ENCODE assay signal across 3 cellular contexts in the genomic region with DNA sequence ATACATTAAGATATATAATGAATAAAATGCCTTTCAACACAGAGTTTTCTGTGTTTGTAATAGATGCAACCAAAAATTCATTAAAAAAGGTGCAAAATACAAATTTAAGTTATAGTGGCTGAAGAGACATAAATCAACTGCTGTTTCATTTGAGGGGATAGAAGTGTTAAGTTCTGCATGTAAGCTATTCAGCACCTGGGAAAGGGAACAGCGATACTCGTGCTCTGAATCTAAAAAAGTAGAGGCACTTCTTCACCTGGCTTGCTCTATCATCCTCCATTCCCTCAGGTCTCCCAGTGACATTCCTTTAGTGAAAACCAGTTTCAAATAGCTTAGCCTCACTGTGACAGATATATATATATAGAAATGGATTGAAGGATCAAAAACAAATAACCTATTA.
TF ChIP-seq lines count a peak whose summit lies in the region.

No MANE protein-coding gene starts in this region.

TF ChIP-seq in SK-N-SH, 30 proteins besides CTCF, POLR2A, EP300 and RAD21 (continued from another document):
- TF ChIP-seq, protein P1, sequence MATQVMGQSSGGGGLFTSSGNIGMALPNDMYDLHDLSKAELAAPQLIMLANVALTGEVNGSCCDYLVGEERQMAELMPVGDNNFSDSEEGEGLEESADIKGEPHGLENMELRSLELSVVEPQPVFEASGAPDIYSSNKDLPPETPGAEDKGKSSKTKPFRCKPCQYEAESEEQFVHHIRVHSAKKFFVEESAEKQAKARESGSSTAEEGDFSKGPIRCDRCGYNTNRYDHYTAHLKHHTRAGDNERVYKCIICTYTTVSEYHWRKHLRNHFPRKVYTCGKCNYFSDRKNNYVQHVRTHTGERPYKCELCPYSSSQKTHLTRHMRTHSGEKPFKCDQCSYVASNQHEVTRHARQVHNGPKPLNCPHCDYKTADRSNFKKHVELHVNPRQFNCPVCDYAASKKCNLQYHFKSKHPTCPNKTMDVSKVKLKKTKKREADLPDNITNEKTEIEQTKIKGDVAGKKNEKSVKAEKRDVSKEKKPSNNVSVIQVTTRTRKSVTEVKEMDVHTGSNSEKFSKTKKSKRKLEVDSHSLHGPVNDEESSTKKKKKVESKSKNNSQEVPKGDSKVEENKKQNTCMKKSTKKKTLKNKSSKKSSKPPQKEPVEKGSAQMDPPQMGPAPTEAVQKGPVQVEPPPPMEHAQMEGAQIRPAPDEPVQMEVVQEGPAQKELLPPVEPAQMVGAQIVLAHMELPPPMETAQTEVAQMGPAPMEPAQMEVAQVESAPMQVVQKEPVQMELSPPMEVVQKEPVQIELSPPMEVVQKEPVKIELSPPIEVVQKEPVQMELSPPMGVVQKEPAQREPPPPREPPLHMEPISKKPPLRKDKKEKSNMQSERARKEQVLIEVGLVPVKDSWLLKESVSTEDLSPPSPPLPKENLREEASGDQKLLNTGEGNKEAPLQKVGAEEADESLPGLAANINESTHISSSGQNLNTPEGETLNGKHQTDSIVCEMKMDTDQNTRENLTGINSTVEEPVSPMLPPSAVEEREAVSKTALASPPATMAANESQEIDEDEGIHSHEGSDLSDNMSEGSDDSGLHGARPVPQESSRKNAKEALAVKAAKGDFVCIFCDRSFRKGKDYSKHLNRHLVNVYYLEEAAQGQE (IDR thresholded peaks at IDR 0.05; ENCODE audit: low read depth, low read length), result peak; percentile 79

TF ChIP-seq in SK-N-SH treated with all-trans-retinoic acid at 6 μM for 48 hours, 23 proteins besides CTCF, POLR2A, EP300 and RAD21 (continued from another document):
- TF ChIP-seq, protein P2, sequence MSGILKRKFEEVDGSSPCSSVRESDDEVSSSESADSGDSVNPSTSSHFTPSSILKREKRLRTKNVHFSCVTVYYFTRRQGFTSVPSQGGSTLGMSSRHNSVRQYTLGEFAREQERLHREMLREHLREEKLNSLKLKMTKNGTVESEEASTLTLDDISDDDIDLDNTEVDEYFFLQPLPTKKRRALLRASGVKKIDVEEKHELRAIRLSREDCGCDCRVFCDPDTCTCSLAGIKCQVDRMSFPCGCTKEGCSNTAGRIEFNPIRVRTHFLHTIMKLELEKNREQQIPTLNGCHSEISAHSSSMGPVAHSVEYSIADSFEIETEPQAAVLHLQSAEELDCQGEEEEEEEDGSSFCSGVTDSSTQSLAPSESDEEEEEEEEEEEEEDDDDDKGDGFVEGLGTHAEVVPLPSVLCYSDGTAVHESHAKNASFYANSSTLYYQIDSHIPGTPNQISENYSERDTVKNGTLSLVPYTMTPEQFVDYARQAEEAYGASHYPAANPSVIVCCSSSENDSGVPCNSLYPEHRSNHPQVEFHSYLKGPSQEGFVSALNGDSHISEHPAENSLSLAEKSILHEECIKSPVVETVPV (CRISPR knock-in tag; IDR thresholded peaks at IDR 0.05), result no peak
- no peak for TF ChIP-seq SNAI2 (CRISPR knock-in tag; IDR thresholded peaks at IDR 0.05)

TF ChIP-seq in GM12878, 131 proteins besides CTCF, POLR2A, EP300 and RAD21:
- TF ChIP-seq, protein P1 (IDR thresholded peaks at IDR 0.05; ENCODE audit: low read depth, low read length), result peak; percentile 58; the same call in 1 of the 2 replicates
- TF ChIP-seq TCF3 (IDR thresholded peaks at IDR 0.05; ENCODE audit: borderline replicate concordance, insufficient read depth, low read depth, low read length), result no peak
- TF ChIP-seq, protein P3, sequence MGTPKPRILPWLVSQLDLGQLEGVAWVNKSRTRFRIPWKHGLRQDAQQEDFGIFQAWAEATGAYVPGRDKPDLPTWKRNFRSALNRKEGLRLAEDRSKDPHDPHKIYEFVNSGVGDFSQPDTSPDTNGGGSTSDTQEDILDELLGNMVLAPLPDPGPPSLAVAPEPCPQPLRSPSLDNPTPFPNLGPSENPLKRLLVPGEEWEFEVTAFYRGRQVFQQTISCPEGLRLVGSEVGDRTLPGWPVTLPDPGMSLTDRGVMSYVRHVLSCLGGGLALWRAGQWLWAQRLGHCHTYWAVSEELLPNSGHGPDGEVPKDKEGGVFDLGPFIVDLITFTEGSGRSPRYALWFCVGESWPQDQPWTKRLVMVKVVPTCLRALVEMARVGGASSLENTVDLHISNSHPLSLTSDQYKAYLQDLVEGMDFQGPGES (IDR thresholded peaks at IDR 0.05), result no peak
